ENCODE assay signal across 8 cellular contexts in the genomic region with DNA sequence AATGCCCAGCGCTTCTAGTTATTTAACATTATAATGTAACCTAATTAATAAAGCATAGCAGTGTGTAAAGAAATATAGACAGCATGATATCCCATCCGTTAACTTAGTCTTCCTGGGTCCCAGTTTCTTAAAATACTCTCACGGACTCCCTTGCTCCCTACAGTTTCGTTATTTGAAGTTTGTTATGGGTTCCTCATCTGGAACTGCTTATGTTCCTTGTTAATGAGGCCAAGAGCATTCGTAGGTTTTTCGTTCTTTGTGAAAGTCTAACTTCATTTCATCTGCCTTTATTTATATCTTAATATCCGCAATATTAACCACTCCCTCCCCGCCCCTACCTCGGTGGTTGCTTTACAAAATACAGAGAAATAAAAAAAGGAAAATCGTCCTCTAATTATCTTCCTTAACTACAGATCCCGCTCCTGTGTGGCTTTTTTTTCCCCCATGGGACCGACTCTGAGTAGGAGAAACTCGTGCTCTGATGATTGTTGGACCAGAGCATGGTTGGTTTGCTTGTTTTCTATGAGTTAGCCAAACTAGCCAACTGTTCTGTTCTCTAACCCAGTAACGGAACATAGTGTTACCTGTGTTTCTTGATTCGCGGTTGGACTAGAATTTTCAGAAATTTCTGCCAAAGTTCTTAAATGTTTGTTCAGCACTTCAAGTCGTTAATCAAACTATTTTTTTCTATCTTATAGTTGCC. TPM values are rescaled to one million over a fixed set of nuclear protein-coding genes. Genes with fewer than 3 reads are reported as not detected.
A peak's percentile ranks its signal among the peaks of the same experiment; 100 is the strongest.
DNase-seq lines count a peak whose midpoint lies in the region; ATAC-seq and TF ChIP-seq lines count a peak whose summit lies in the region.

No MANE protein-coding gene starts in this region.

- peak overlapping the region; percentile 91 for H3K4me3 Mint-ChIP-seq in central memory CD8-positive, alpha-beta T cell

- TF ChIP-seq EP300 in transverse colon (IDR thresholded peaks at IDR 0.05; ENCODE audit: low read depth) = no peak

- WGBS in right lobe of liver (ENCODE audit: insufficient coverage, low coverage, low lambda C conversion rate, missing lambda C conversion rate) = 4% methylated on average over 17 of the region's 17 CpGs
- WGBS in transverse colon (ENCODE audit: low coverage in 1 of 2), 2 donors = 7 to 10% methylated on average over 14 to 17 of the region's 17 CpGs

- H3K4me1 ChIP-seq in right lobe of liver (peaks cover 0 to 26% (median 5%) of the 10 kb centered on the region in 4 donors), transverse colon (peaks cover 5 to 34% (median 26%) of the 10 kb centered on the region in 4 donors)

- intact Hi-C loops in right lobe of liver (cut with DNase I) = no loop called here
- intact Hi-C loops in transverse colon (cut with DNase I; ENCODE audit: low total_unique reads) = no loop called here

- DNase-seq in G401 (ENCODE audit: low spot score) = peak; percentile 9
- DNase-seq in NB4 (ENCODE audit: low read depth) = peak; percentile 70
- DNase-seq in central memory CD8-positive, alpha-beta T cell (ENCODE audit: low spot score in 2 of 2) = no peak
- no peak for DNase-seq in right lobe of liver
- DNase-seq in transverse colon = no peak
- no peak for DNase-seq in activated CD8-positive, alpha-beta memory T cell treated with anti-CD3 and anti-CD28 coated beads, Interleukin-2, amount 50 U/mL, for 48 hours
- no peak for DNase-seq in C1 segment of cervical spinal cord (lab: John Stamatoyannopoulos, UW)

- no peaks in the 10 kb centered on the region for H3K9me3 Mint-ChIP-seq in central memory CD8-positive, alpha-beta T cell

- in situ Hi-C loops in G401 (cut with HindIII; ENCODE audit: low sequenced_read_pairs) = no loop called here
- in situ Hi-C loops in transverse colon (cut with MboI; ENCODE audit: low pct_ligation_motif_present in 1 of 4, low pct_unique_long_range_greater_than_20kb in 1 of 4, low sequenced_read_pairs in 3 of 4) = no loop called here

- TF ChIP-seq CTCF in NB4 (IDR thresholded peaks at IDR 0.05; ENCODE audit: low read depth, low read length) (no peak), right lobe of liver (IDR thresholded peaks at IDR 0.05) (no peak), transverse colon (IDR thresholded peaks at IDR 0.05) (no peak)

- H3K36me3 ChIP-seq in right lobe of liver (peaks cover 0 to 21% (median 0%) of the 10 kb centered on the region in 4 donors), transverse colon (peaks cover 0 to 18% (median 0%) of the 10 kb centered on the region in 4 donors)

- peaks cover 24% of the 10 kb centered on the region for H3K36me3 Mint-ChIP-seq in central memory CD8-positive, alpha-beta T cell (ENCODE audit: insufficient read depth)

- ATAC-seq in central memory CD8-positive, alpha-beta T cell (replicated peaks; ENCODE audit: extremely low read depth, poor library complexity, severe bottlenecking) = peak; percentile 6
- ATAC-seq in right lobe of liver (peak; percentile 23 to 55 (median 38)), HG02610 (IDR thresholded peaks at IDR 0.05; ENCODE audit: unreplicated experiment) (no peak)

- H3K27me3 ChIP-seq in right lobe of liver (no peaks in the 10 kb centered on the region), transverse colon (no peaks in the 10 kb centered on the region)

- H3K4me1 Mint-ChIP-seq in central memory CD8-positive, alpha-beta T cell = peaks cover 57% of the 10 kb centered on the region

- H3K27ac ChIP-seq in right lobe of liver (peak overlapping the region; percentile 92 to 97 (median 93)), transverse colon (peak overlapping the region; percentile 95 to 96 (median 96))

- H3K4me3 ChIP-seq in NB4 (ENCODE audit: low read depth, low read length) = peak overlapping the region; percentile 97
- peak overlapping the region; percentile 89 to 99 (median 95) for H3K4me3 ChIP-seq in right lobe of liver
- peak overlapping the region; percentile 73 to 92 (median 90) for H3K4me3 ChIP-seq in transverse colon

- no peaks in the 10 kb centered on the region for H3K27me3 Mint-ChIP-seq in central memory CD8-positive, alpha-beta T cell

- H3K9me3 ChIP-seq in right lobe of liver (no peaks in the 10 kb centered on the region), transverse colon (no peaks in the 10 kb centered on the region)

- H3K27ac Mint-ChIP-seq in central memory CD8-positive, alpha-beta T cell (ENCODE audit: low read depth) = peak overlapping the region; percentile 95

- TF ChIP-seq POLR2A in NB4 (IDR thresholded peaks at IDR 0.05; ENCODE audit: extremely low read depth, insufficient read length) (no peak), right lobe of liver (IDR thresholded peaks at IDR 0.05) (no peak), transverse colon (IDR thresholded peaks at IDR 0.05) (no peak)

RNA-seq across cellular contexts. Expression of gene ADPRM, which starts 0.9 kb away (rescaled TPM):
- total RNA-seq in G401 (2014; rRNA removed; shearing (Covaris generic)) = 12.6 and 15.3 TPM in 2 replicates
- total RNA-seq in right lobe of liver (1 to 10 TPM; 3.6 to 9.6 (median 4.5) TPM), transverse colon (10 to 100 TPM in 1 of 4 donors, 1 to 10 TPM in 3; 2.8 to 16.2 (median 6.1) TPM)

RNA-seq across cellular contexts. Expression of gene SCO1, which starts 0.9 kb away (rescaled TPM):
- total RNA-seq in G401 (2014; rRNA removed; shearing (Covaris generic)) = 48.2 and 58.9 TPM in 2 replicates
- 10 to 100 TPM; 19.0 to 29.7 (median 23.8) TPM for total RNA-seq in right lobe of liver
- 10 to 100 TPM; 19.1 to 53.5 (median 34.6) TPM for total RNA-seq in transverse colon

RNA-seq across cellular contexts. Expression of gene TMEM220, which starts 31.6 kb away (rescaled TPM):
- total RNA-seq in G401 (2014; rRNA removed; shearing (Covaris generic)) = 2.2 and 9.3 TPM in 2 replicates
- total RNA-seq in right lobe of liver (10 to 100 TPM; 26.6 to 61.0 (median 43.2) TPM), transverse colon (10 to 100 TPM in 1 of 4 donors, 1 to 10 TPM in 2, not detected in 1; 2.4 to 18.2 (median 8.1) TPM)

RNA-seq across cellular contexts. Expression of gene MYH3, which starts 41.2 kb away (rescaled TPM):
- 0.34 TPM in 1 of 2 replicates, not detected in the other for total RNA-seq in G401 (2014; rRNA removed; shearing (Covaris generic))
- total RNA-seq in right lobe of liver = 1 to 10 TPM in 4 of 6 experiments, under 1 TPM in 2; 0.68 to 2.6 (median 1.2) TPM
- total RNA-seq in transverse colon = 1 to 10 TPM; 2.2 to 6.6 (median 3.6) TPM

Comparison
In these comparisons a context has a peak if more than half of its experiments do, and no peak if none do; other contexts are left out.
1. DNase-seq: peak in G401 (single experiment) and NB4 (single experiment); none in central memory CD8-positive, alpha-beta T cell (0 of 2), right lobe of liver (0 of 3), transverse colon (single experiment), activated CD8-positive, alpha-beta memory T cell treated with anti-CD3 and anti-CD28 coated beads, Interleukin-2, amount 50 U/mL, for 48 hours (single experiment) and C1 segment of cervical spinal cord (0 of 14).
2. Peak in every context shown above with its lines, with median percentiles within 50 percentile points of each other: H3K4me3 ChIP-seq.